11 cellular contexts compared by ENCODE assay signal in the genomic region with DNA sequence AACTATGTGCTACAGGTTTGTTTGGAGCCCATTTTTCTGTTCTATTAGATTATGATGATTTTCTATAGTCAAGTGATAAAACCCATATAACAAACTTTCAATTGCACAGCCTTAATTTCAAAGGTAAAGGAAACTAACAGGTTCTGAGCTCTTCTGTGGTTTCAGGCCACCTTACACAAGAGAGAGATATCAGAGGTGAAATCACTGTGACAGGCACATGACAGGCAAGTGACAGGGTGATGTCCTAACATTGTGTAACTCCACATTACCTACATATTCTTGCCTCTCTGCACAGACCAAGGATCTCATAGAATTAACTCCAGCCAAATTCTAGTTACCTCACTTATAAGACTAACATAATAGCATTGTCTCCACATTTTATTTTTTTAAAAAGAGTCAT.
"Had no signal": no experiment of that assay in that cellular context is flagged by ENCODE, and none has a peak within 500 bp of the region (broad histone marks: within the 10 kb centered on the region; RNA-seq: fewer than 3 reads in every experiment).

No MANE protein-coding gene starts in this region.

- H2AFZ ChIP-seq: GM23248 had no signal

- H3K9ac ChIP-seq: GM23248 had no signal

- H3K9me3 ChIP-seq: HAP-1 had no signal

- H3K4me1 ChIP-seq: HAP-1 had no signal

- DNase-seq: GM23248, GOT3, H7, H9, HCEC 1CT, HFFc6 had no signal

- H3K4me3 ChIP-seq: GM23248, GM23338, HAP-1 had no signal

- H3K27ac ChIP-seq: GM23248 had no signal

- H3K4me1 Mint-ChIP-seq: GM23338 had no signal

- H3K27ac Mint-ChIP-seq: GM23338, H9, HFFc6 had no signal

- FAIRE-seq: H1, H54 had no signal

- H3K36me3 ChIP-seq: HAP-1 had no signal

- H3K4me3 Mint-ChIP-seq: GM23338, H9, HFFc6 had no signal

- H3K4me2 ChIP-seq: GM23338 had no signal

- ATAC-seq: GM23338, HCT116 had no signal
